ENCODE assay signal across 7 cellular contexts in the genomic region with DNA sequence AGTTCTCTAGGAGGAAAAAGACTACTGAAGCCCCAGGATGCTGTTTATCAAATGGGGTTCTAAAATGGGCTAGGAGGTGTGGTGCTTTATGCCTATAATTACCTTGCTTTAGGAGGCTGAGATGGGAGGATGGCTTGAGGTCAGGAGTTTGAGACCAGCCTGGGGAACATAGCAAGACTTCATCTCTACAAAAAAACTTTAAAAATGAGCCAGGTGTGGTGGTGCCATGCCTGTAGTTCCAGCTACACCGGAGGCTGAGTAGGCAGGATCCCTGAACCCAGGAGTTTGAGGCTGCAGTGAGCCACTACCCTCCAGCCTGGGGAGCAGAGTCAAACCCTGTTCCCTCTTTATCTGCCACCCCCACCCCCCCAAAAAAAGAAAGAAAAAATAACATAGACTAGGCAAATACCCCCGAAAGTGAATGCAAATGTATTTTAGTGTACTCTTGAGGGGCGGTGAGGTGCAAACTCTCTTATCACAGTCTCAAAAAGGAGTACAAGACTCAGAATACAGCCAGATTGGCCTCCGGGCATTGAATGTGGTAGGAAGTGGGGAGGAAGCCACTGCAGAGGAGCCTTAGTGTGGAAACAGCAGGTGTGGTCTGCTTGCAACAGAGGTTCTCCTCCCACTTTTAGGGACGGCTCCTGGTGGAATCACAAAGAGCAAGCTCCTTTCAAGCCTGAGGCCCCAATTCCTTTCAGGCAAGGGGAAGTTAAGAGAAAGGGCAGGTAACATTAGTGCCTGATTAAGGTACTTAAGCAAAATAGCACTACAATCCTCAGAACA. TPM values are rescaled to one million over a fixed set of nuclear protein-coding genes. Genes with fewer than 3 reads are reported as not detected.
A peak's percentile ranks its signal among the peaks of the same experiment; 100 is the strongest.
DNase-seq lines count a peak whose midpoint lies in the region; ATAC-seq and TF ChIP-seq lines count a peak whose summit lies in the region.

No MANE protein-coding gene starts in this region.

- H3K27me3 ChIP-seq in KMS-11 (ENCODE audit: insufficient read depth, low read depth) (no peaks in the 10 kb centered on the region), foreskin keratinocyte (no peaks in the 10 kb centered on the region)

- TF ChIP-seq CTCF in KMS-11 (conservative IDR thresholded peaks at IDR 0.05; ENCODE audit: low read depth, low read length): no peak
- TF ChIP-seq CTCF in foreskin keratinocyte (conservative IDR thresholded peaks at IDR 0.05): no peak

- peak; percentile 71 for DNase-seq in activated CD4-positive, alpha-beta memory T cell treated with anti-CD3 and anti-CD28 coated beads, Interleukin-2, amount 10 ng/mL, durations not matched to agents 7 days and 5 days
- DNase-seq in foreskin keratinocyte (peak; percentile 47 to 82), kidney glomerular epithelial cell (lab: John Stamatoyannopoulos, UW) (no peak)
- peak; percentile 33 for DNase-seq in stimulated activated CD8-positive, alpha-beta memory T cell treated with anti-CD3 and anti-CD28 coated beads, Interleukin-15, amount 100 ng/mL, for 1 hour (ENCODE audit: low read depth)

- peak overlapping the region; percentile 88 for H3K27ac Mint-ChIP-seq in activated CD4-positive, alpha-beta memory T cell treated with anti-CD3 and anti-CD28 coated beads, Interleukin-2, amount 10 ng/mL, durations not matched to agents 7 days and 5 days

- H3K9me3 Mint-ChIP-seq in activated CD4-positive, alpha-beta memory T cell treated with anti-CD3 and anti-CD28 coated beads, Interleukin-2, amount 10 ng/mL, durations not matched to agents 7 days and 5 days: no peaks in the 10 kb centered on the region

- ATAC-seq in GM19395 (IDR thresholded peaks at IDR 0.05; ENCODE audit: unreplicated experiment): peak; percentile 56
- peak; percentile 75 for ATAC-seq in foreskin keratinocyte
- ATAC-seq in HG02571 (IDR thresholded peaks at IDR 0.05; ENCODE audit: unreplicated experiment): no peak

- H3K36me3 ChIP-seq in KMS-11 (ENCODE audit: insufficient read depth): no peaks in the 10 kb centered on the region

- POLR2A ChIA-PET in activated CD4-positive, alpha-beta memory T cell treated with anti-CD3 and anti-CD28 coated beads, Interleukin-2, amount 10 ng/mL, durations not matched to agents 7 days and 5 days (lab: Charles Lee): interaction anchor here (0.7 to 18.6 kb wide), 16 partner anchors 9 to 1016 kb away, joined by 3 to 819 read pairs (median 8); partner anchors contain the start of genes C12orf57, C3AR1, RNU7-1 and SLC2A3

- H3K27me3 Mint-ChIP-seq in activated CD4-positive, alpha-beta memory T cell treated with anti-CD3 and anti-CD28 coated beads, Interleukin-2, amount 10 ng/mL, durations not matched to agents 7 days and 5 days: no peaks in the 10 kb centered on the region

- peaks cover 47% of the 10 kb centered on the region for H3K4me1 Mint-ChIP-seq in activated CD4-positive, alpha-beta memory T cell treated with anti-CD3 and anti-CD28 coated beads, Interleukin-2, amount 10 ng/mL, durations not matched to agents 7 days and 5 days

- H3K27ac ChIP-seq in KMS-11 (no peak overlapping the region), foreskin keratinocyte (peak overlapping the region; percentile 60)

- no peak overlapping the region; the same call in 1 of the 2 replicates for H3K4me2 ChIP-seq in KMS-11

- no peaks in the 10 kb centered on the region for H4K20me1 ChIP-seq in KMS-11 (ENCODE audit: insufficient read depth)

- H3K4me1 ChIP-seq in KMS-11 (ENCODE audit: low read depth, poor library complexity, severe bottlenecking) (peaks cover 5% of the 10 kb centered on the region), foreskin keratinocyte (peaks cover 12% of the 10 kb centered on the region)

- H3K9ac ChIP-seq in KMS-11: no peak overlapping the region

- peaks cover 19% of the 10 kb centered on the region for H3K36me3 Mint-ChIP-seq in activated CD4-positive, alpha-beta memory T cell treated with anti-CD3 and anti-CD28 coated beads, Interleukin-2, amount 10 ng/mL, durations not matched to agents 7 days and 5 days (ENCODE audit: low read depth)

- peak overlapping the region; percentile 86 for H3K4me3 Mint-ChIP-seq in activated CD4-positive, alpha-beta memory T cell treated with anti-CD3 and anti-CD28 coated beads, Interleukin-2, amount 10 ng/mL, durations not matched to agents 7 days and 5 days

- H3K79me2 ChIP-seq in KMS-11 (ENCODE audit: insufficient read depth, low read depth): no peaks in the 10 kb centered on the region

- no peak overlapping the region for H3K4me3 ChIP-seq in KMS-11 (IDR thresholded peaks at IDR 0.05; ENCODE audit: insufficient read depth, low read depth, low read length)

- peak overlapping the region; percentile 85 for H2AFZ ChIP-seq in KMS-11 (ENCODE audit: low read depth)

- CTCF ChIA-PET in activated CD4-positive, alpha-beta memory T cell treated with anti-CD3 and anti-CD28 coated beads, Interleukin-2, amount 10 ng/mL, durations not matched to agents 7 days and 5 days (lab: Charles Lee): interaction anchor here (0.6 to 11.5 kb wide), 7 partner anchors 11 to 99 kb away, joined by 3 to 346 read pairs (median 17); partner anchors contain the start of gene SLC2A3

RNA-seq across cellular contexts. Expression of gene SLC2A3, which starts 23.5 kb away (rescaled TPM):
- total RNA-seq in activated CD4-positive, alpha-beta memory T cell treated with anti-CD3 and anti-CD28 coated beads, Interleukin-2, amount 10 ng/mL, durations not matched to agents 7 days and 5 days: 100 to 1,000 TPM; 659 to 664 TPM
- 10.8 and 12.2 TPM in 2 replicates for total RNA-seq in foreskin keratinocyte
- polyA plus RNA-seq in foreskin keratinocyte: 6.3 and 6.5 TPM in 2 replicates

Comparison
In these comparisons a context has a peak if more than half of its experiments do, and no peak if none do; other contexts are left out.
1. RNA of gene SLC2A3, which starts 23.5 kb away (total RNA-seq): 659 to 664 TPM in activated CD4-positive, alpha-beta memory T cell treated with anti-CD3 and anti-CD28 coated beads, Interleukin-2, amount 10 ng/mL, durations not matched to agents 7 days and 5 days; 10.8 to 12.2 TPM in foreskin keratinocyte; every median in the first group is over 10 times any median in the second.